ENCODE assay signal across 8 cellular contexts in genomic region chr2:98412751-98413445, GRCh38. TPM values are rescaled to one million over a fixed set of nuclear protein-coding genes. Genes with fewer than 3 reads are reported as not detected.
A peak's percentile ranks its signal among the peaks of the same experiment; 100 is the strongest.
DNase-seq lines count a peak whose midpoint lies in the region; ATAC-seq and TF ChIP-seq lines count a peak whose summit lies in the region.

No MANE protein-coding gene starts in this region.

- intact Hi-C loops in activated CD4-positive, alpha-beta memory T cell treated with anti-CD3 and anti-CD28 coated beads for 36 hours (cut with micrococcal nuclease): loop anchor here (1.0 to 2.0 kb wide), 4 partner anchors 26 to 424 kb away; no protein-coding TSS in a partner anchor
- intact Hi-C loops in testis (cut with DNase I; ENCODE audit: low total_unique reads): no loop called here

- H3K4me1 Mint-ChIP-seq in activated CD4-positive, alpha-beta memory T cell treated with anti-CD3 and anti-CD28 coated beads for 36 hours (ENCODE audit: low read depth): peaks cover 8% of the 10 kb centered on the region
- H3K4me1 Mint-ChIP-seq in endothelial cell (ENCODE audit: unreplicated experiment): no peaks in the 10 kb centered on the region
- peaks cover 1 to 25% (median 6%) of the 10 kb centered on the region in 4 donors for H3K4me1 Mint-ChIP-seq in naive thymus-derived CD8-positive, alpha-beta T cell

- H3K9me3 ChIP-seq in testis: no peaks in the 10 kb centered on the region

- H3K4me1 ChIP-seq in testis: no peaks in the 10 kb centered on the region

- DNase-seq in NCI-H524 (lab: John Stamatoyannopoulos, UW) (peak; percentile 24 to 72), NCI-H524 treated with DMSO at 0.1 percent for 48 hours (lab: John Stamatoyannopoulos, UW) (no peak), NCI-H82 treated with DMSO at 0.1 percent for 48 hours (lab: John Stamatoyannopoulos, UW; ENCODE audit: unreplicated experiment) (peak; percentile 69), endothelial cell (ENCODE audit: low spot score) (peak; percentile 57), testis (peak; percentile 49)
- DNase-seq in activated CD4-positive, alpha-beta memory T cell treated with anti-CD3 and anti-CD28 coated beads for 36 hours: peak; percentile 61
- DNase-seq in naive thymus-derived CD8-positive, alpha-beta T cell: peak; percentile 16 to 87 (median 61)

- H3K9me3 Mint-ChIP-seq in activated CD4-positive, alpha-beta memory T cell treated with anti-CD3 and anti-CD28 coated beads for 36 hours: peaks cover 3% of the 10 kb centered on the region
- H3K9me3 Mint-ChIP-seq in endothelial cell (ENCODE audit: unreplicated experiment): no peaks in the 10 kb centered on the region
- no peaks in the 10 kb centered on the region for H3K9me3 Mint-ChIP-seq in naive thymus-derived CD8-positive, alpha-beta T cell

- no peak overlapping the region for H3K27ac ChIP-seq in testis

- no peak overlapping the region for H3K4me3 ChIP-seq in testis

- H3K36me3 ChIP-seq in testis (ENCODE audit: low read depth, missing control alignments): no peaks in the 10 kb centered on the region

- H3K27me3 Mint-ChIP-seq in activated CD4-positive, alpha-beta memory T cell treated with anti-CD3 and anti-CD28 coated beads for 36 hours: no peaks in the 10 kb centered on the region
- no peaks in the 10 kb centered on the region for H3K27me3 Mint-ChIP-seq in endothelial cell (ENCODE audit: unreplicated experiment)
- peaks cover 0 to 4% (median 0%) of the 10 kb centered on the region in 5 donors for H3K27me3 Mint-ChIP-seq in naive thymus-derived CD8-positive, alpha-beta T cell

- H3K36me3 Mint-ChIP-seq in activated CD4-positive, alpha-beta memory T cell treated with anti-CD3 and anti-CD28 coated beads for 36 hours: no peaks in the 10 kb centered on the region
- H3K36me3 Mint-ChIP-seq in endothelial cell (ENCODE audit: low read depth, unreplicated experiment): peaks cover 5% of the 10 kb centered on the region
- H3K36me3 Mint-ChIP-seq in naive thymus-derived CD8-positive, alpha-beta T cell: no peaks in the 10 kb centered on the region

- H3K4me3 Mint-ChIP-seq in activated CD4-positive, alpha-beta memory T cell treated with anti-CD3 and anti-CD28 coated beads for 36 hours: no peak overlapping the region
- no peak overlapping the region for H3K4me3 Mint-ChIP-seq in endothelial cell (ENCODE audit: unreplicated experiment)
- H3K4me3 Mint-ChIP-seq in naive thymus-derived CD8-positive, alpha-beta T cell: no peak overlapping the region

- TF ChIP-seq CTCF in endothelial cell (IDR thresholded peaks at IDR 0.05; ENCODE audit: unreplicated experiment): peak; percentile 80
- TF ChIP-seq CTCF in testis (IDR thresholded peaks at IDR 0.05): peak; percentile 64 to 71 (median 67)

- ATAC-seq in HG03439 (IDR thresholded peaks at IDR 0.05; ENCODE audit: unreplicated experiment): peak; percentile 70
- ATAC-seq in naive thymus-derived CD8-positive, alpha-beta T cell: peak; percentile 85 to 96

- no peak overlapping the region for H3K27ac Mint-ChIP-seq in activated CD4-positive, alpha-beta memory T cell treated with anti-CD3 and anti-CD28 coated beads for 36 hours
- H3K27ac Mint-ChIP-seq in endothelial cell (ENCODE audit: unreplicated experiment): no peak overlapping the region
- peak overlapping the region in 3 of 10 donors; percentile 9 to 68 (median 44) for H3K27ac Mint-ChIP-seq in naive thymus-derived CD8-positive, alpha-beta T cell

- no peak for TF ChIP-seq POLR2A in testis (IDR thresholded peaks at IDR 0.05)

- CTCF ChIA-PET in activated CD4-positive, alpha-beta memory T cell treated with anti-CD3 and anti-CD28 coated beads for 36 hours (lab: Charles Lee): interaction anchor here (0.5 to 2.9 kb wide), 36 partner anchors 10 to 606 kb away, joined by 3 to 21 read pairs (median 5); no protein-coding TSS in a partner anchor

- POLR2A ChIA-PET in activated CD4-positive, alpha-beta memory T cell treated with anti-CD3 and anti-CD28 coated beads for 36 hours (lab: Charles Lee): interaction anchor here (0.6 kb wide), 1 partner anchor 33 kb away, joined by 3 read pairs; no protein-coding TSS in a partner anchor
- POLR2A ChIA-PET in naive thymus-derived CD8-positive, alpha-beta T cell (lab: Charles Lee): interaction anchor here (0.6 to 1.0 kb wide), 6 partner anchors 34 to 768 kb away, joined by 3 to 4 read pairs (median 3); partner anchors contain the start of genes MITD1 and MRPL30

- H3K27me3 ChIP-seq in testis: no peaks in the 10 kb centered on the region

- 30 to 41% methylated on average over 5 of the region's 5 CpGs for WGBS in testis, 2 donors

RNA-seq across cellular contexts. Expression of gene INPP4A, which starts 31.8 kb away (rescaled TPM):
- 10 to 100 TPM; 40.7 to 42.0 TPM for total RNA-seq in activated CD4-positive, alpha-beta memory T cell treated with anti-CD3 and anti-CD28 coated beads for 36 hours
- total RNA-seq in endothelial cell (ENCODE audit: unreplicated experiment) (26.8 TPM), testis (10 to 100 TPM; 35.6 to 42.9 TPM)
- 100 to 1,000 TPM; 130 to 141 TPM for total RNA-seq in naive thymus-derived CD8-positive, alpha-beta T cell
- 10 to 100 TPM; 37.7 to 64.3 (median 46.3) TPM for polyA plus RNA-seq in naive thymus-derived CD8-positive, alpha-beta T cell
- 13.3 TPM for polyA plus RNA-seq in testis (ENCODE audit: insufficient read depth, low read depth, low replicate concordance)
